14 cellular contexts compared by ENCODE assay signal in genomic region chr2:71428472-71429383, GRCh38. TPM values are rescaled to one million over a fixed set of nuclear protein-coding genes. Genes with fewer than 3 reads are reported as not detected.
DNase-seq lines count a peak whose midpoint lies in the region; ATAC-seq and TF ChIP-seq lines count a peak whose summit lies in the region.
"Had no signal": no experiment of that assay in that cellular context is flagged by ENCODE, and none has a peak within 500 bp of the region (broad histone marks: within the 10 kb centered on the region; RNA-seq: fewer than 3 reads in every experiment).

No MANE protein-coding gene starts in this region.

- no peaks in the 10 kb centered on the region for H3K9me3 Mint-ChIP-seq in activated naive CD8-positive, alpha-beta T cell (ENCODE audit: low read depth)
- no peaks in the 10 kb centered on the region for H3K9me3 Mint-ChIP-seq in activated naive CD8-positive, alpha-beta T cell treated with anti-CD3 and anti-CD28 coated beads for 36 hours
- H3K9me3 Mint-ChIP-seq in nephron progenitor cell: no peaks in the 10 kb centered on the region
- H3K9me3 Mint-ChIP-seq: CD4-positive, alpha-beta T cell; H9 had no signal

- no peak for TF ChIP-seq CTCF in nephron progenitor cell (IDR thresholded peaks at IDR 0.05)

- H3K4me1 Mint-ChIP-seq in activated naive CD8-positive, alpha-beta T cell (ENCODE audit: low read depth): peaks cover 2% of the 10 kb centered on the region
- no peaks in the 10 kb centered on the region for H3K4me1 Mint-ChIP-seq in activated naive CD8-positive, alpha-beta T cell treated with anti-CD3 and anti-CD28 coated beads for 36 hours
- H3K4me1 Mint-ChIP-seq in nephron progenitor cell: peaks cover 4% of the 10 kb centered on the region
- H3K4me1 Mint-ChIP-seq: B cell, H9 had no signal

- DNase-seq in activated naive CD8-positive, alpha-beta T cell treated with anti-CD3 and anti-CD28 coated beads for 36 hours: no peak
- DNase-seq in left lobe of liver (ENCODE audit: low spot score) (no peak), nephron progenitor cell (no peak), NOMO-1 treated with DMSO at 0.1 percent for 48 hours (lab: John Stamatoyannopoulos, UW; ENCODE audit: unreplicated experiment) (no peak), NCI-H2107 treated with DMSO at 0.1 percent for 48 hours (lab: John Stamatoyannopoulos, UW; ENCODE audit: unreplicated experiment) (no peak)
- DNase-seq: C1 segment of cervical spinal cord; CD4-positive, alpha-beta T cell; DMS79; GOT3; H9 had no signal

- no peak overlapping the region for H3K4me3 Mint-ChIP-seq in activated naive CD8-positive, alpha-beta T cell
- H3K4me3 Mint-ChIP-seq in activated naive CD8-positive, alpha-beta T cell treated with anti-CD3 and anti-CD28 coated beads for 36 hours: no peak overlapping the region
- no peak overlapping the region for H3K4me3 Mint-ChIP-seq in nephron progenitor cell
- H3K4me3 Mint-ChIP-seq: B cell; CD4-positive, alpha-beta T cell; H9 had no signal

- H3K36me3 Mint-ChIP-seq in activated naive CD8-positive, alpha-beta T cell: peaks cover 16% of the 10 kb centered on the region
- H3K36me3 Mint-ChIP-seq in activated naive CD8-positive, alpha-beta T cell treated with anti-CD3 and anti-CD28 coated beads for 36 hours: peaks cover 32% of the 10 kb centered on the region
- H3K36me3 Mint-ChIP-seq in nephron progenitor cell (ENCODE audit: low read depth): peaks cover 92% of the 10 kb centered on the region

- no peaks in the 10 kb centered on the region for H3K27me3 Mint-ChIP-seq in activated naive CD8-positive, alpha-beta T cell
- H3K27me3 Mint-ChIP-seq in activated naive CD8-positive, alpha-beta T cell treated with anti-CD3 and anti-CD28 coated beads for 36 hours: no peaks in the 10 kb centered on the region
- H3K27me3 Mint-ChIP-seq in nephron progenitor cell (ENCODE audit: low read depth, poor library complexity): no peaks in the 10 kb centered on the region
- H3K27me3 Mint-ChIP-seq: B cell; CD4-positive, alpha-beta T cell had no signal

- peak overlapping the region; percentile 47 for H3K27ac Mint-ChIP-seq in activated naive CD8-positive, alpha-beta T cell
- no peak overlapping the region for H3K27ac Mint-ChIP-seq in activated naive CD8-positive, alpha-beta T cell treated with anti-CD3 and anti-CD28 coated beads for 36 hours
- H3K27ac Mint-ChIP-seq in nephron progenitor cell: peak overlapping the region; percentile 5
- H3K27ac Mint-ChIP-seq: B cell; CD4-positive, alpha-beta T cell had no signal

- ATAC-seq in left lobe of liver (peak; percentile 85), HG03025 (IDR thresholded peaks at IDR 0.05; ENCODE audit: low FRiP score, unreplicated experiment) (no peak)
- ATAC-seq: GM12878 had no signal

RNA-seq across cellular contexts. Expression of gene DYSF, which starts 24.6 kb away (rescaled TPM):
- 1 to 10 TPM; 4.3 to 5.5 TPM for total RNA-seq in activated naive CD8-positive, alpha-beta T cell treated with anti-CD3 and anti-CD28 coated beads for 36 hours
- 30.0 TPM for total RNA-seq in left lobe of liver
